ENCODE assay signal across 1 cellular context in genomic region chr15:101126618-101127502, GRCh38.
TF ChIP-seq lines count a peak whose summit lies in the region.

No MANE protein-coding gene starts in this region.

TF ChIP-seq in H1, 55 proteins besides CTCF, POLR2A, EP300 and RAD21 (continued from another document):
- TF ChIP-seq CHD7 (IDR thresholded peaks at IDR 0.05; ENCODE audit: insufficient replicate concordance, low read length) (no peak), NRF1 (IDR thresholded peaks at IDR 0.05; ENCODE audit: low read depth, low read length) (no peak), SAP30 (IDR thresholded peaks at IDR 0.05; ENCODE audit: insufficient read depth, insufficient replicate concordance, low read length) (no peak), CREB1 (IDR thresholded peaks at IDR 0.05) (no peak), BRCA1 (IDR thresholded peaks at IDR 0.05; ENCODE audit: low read depth, low read length) (no peak)
